ENCODE assay signal across 31 cellular contexts in the genomic region with DNA sequence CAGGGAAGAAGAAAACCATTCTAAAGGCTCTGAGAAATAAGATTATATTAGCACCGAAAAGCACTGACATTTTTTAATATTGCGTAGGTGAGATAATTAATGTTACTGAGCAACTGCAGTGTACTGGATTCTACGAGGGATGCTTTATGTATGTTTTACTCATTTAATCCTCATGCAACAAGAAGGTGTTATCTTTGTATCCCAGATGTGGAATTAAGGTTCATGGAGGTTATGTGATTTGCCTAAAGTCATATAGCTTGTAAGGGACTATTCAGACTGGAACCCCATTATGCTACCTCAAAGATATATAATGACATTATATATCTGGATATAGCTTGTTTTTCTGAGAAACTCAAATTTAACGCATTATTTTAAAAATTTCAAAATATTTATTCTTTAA.
"Had no signal": no experiment of that assay in that cellular context is flagged by ENCODE, and none has a peak within 500 bp of the region (broad histone marks: within the 10 kb centered on the region; RNA-seq: fewer than 3 reads in every experiment).

No MANE protein-coding gene starts in this region.

- ATAC-seq: activated CD8-positive, alpha-beta T cell treated with anti-CD3 and anti-CD28 coated beads for 36 hours; activated naive CD4-positive, alpha-beta T cell treated with anti-CD3 and anti-CD28 coated beads, Interleukin-2, amount 50 U/mL, for 72 hours; activated T-cell treated with anti-CD3 and anti-CD28 coated beads, Interleukin-2, amount 50 U/mL, for 4 hours; activated T-cell treated with anti-CD3 and anti-CD28 coated beads, Interleukin-2, amount 50 U/mL, for 72 hours; activated T-helper 17 cell treated with anti-CD3 and anti-CD28 coated beads, Interleukin-2, amount 50 U/mL, for 72 hours; body of pancreas had no signal

- H3K27me3 ChIP-seq: adrenal gland, body of pancreas, brain microvascular endothelial cell, breast epithelium had no signal

- H3K4me3 ChIP-seq: adrenal gland, body of pancreas, breast epithelium had no signal

- H3K27ac ChIP-seq: adrenal gland, body of pancreas, brain microvascular endothelial cell, breast epithelium, VCaP had no signal

- H3K9me3 ChIP-seq: adrenal gland, body of pancreas, breast epithelium had no signal

- H3K36me3 ChIP-seq: adrenal gland, brain microvascular endothelial cell, breast epithelium had no signal

- H3K4me1 ChIP-seq: breast epithelium had no signal

- DNase-seq: activated B cell treated with CpG ODN at 0.5 μM for 24 hours; activated CD4-positive, alpha-beta memory T cell treated with anti-CD3 and anti-CD28 coated beads for 36 hours; activated CD4-positive, alpha-beta T cell treated with anti-CD3 and anti-CD28 coated beads for 4 hours; activated CD4-positive, alpha-beta T cell treated with anti-CD3 and anti-CD28 coated beads, Interleukin-2, amount 10 ng/mL, durations not matched to agents 24 days and 14 days; activated CD4-positive, alpha-beta T cell treated with anti-CD3 and anti-CD28 coated beads, Interleukin-2, amount 50 U/mL, for 1 hour; activated CD4-positive, alpha-beta T cell treated with anti-CD3 and anti-CD28 coated beads, Interleukin-2, amount 50 U/mL, for 4 hours; activated CD4-positive, CD25-positive, alpha-beta regulatory T cell treated with anti-CD3 and anti-CD28 coated beads, Interleukin-2, amount 50 U/mL, for 72 hours; activated CD8-positive, alpha-beta memory T cell treated with anti-CD3 and anti-CD28 coated beads, Interleukin-2, amount 50 U/mL, for 4 hours; activated CD8-positive, alpha-beta T cell treated with anti-CD3 and anti-CD28 coated beads for 36 hours; activated effector memory CD4-positive, alpha-beta T cell treated with anti-CD3 and anti-CD28 coated beads, Interleukin-2, amount 50 U/mL, for 16 hours; activated gamma-delta T cell treated with Interleukin-2 at 50 U/mL for 16 hours; activated naive CD4-positive, alpha-beta T cell; activated naive CD4-positive, alpha-beta T cell treated with anti-CD3 and anti-CD28 coated beads for 36 hours; activated naive CD4-positive, alpha-beta T cell treated with anti-CD3 and anti-CD28 coated beads, Interleukin-2, amount 50 U/mL, for 16 hours; activated naive CD8-positive, alpha-beta T cell treated with anti-CD3 and anti-CD28 coated beads for 36 hours; activated T-cell treated with anti-CD3 and anti-CD28 coated beads for 4 hours; activated T-cell treated with anti-CD3 and anti-CD28 coated beads, Interleukin-2, amount 50 U/mL, for 1 hour; activated T-cell treated with anti-CD3 and anti-CD28 coated beads, Interleukin-2, amount 50 U/mL, for 4 hours; activated T-cell treated with anti-CD3 and anti-CD28 coated beads, Interleukin-2, amount 50 U/mL, for 72 hours; adrenal gland; amniotic stem cell; aorta; body of pancreas; brain microvascular endothelial cell; central memory CD4-positive, alpha-beta T cell; T-helper 2 cell; T-helper 9 cell had no signal
